In genomic region chr4:158810487-158811215, GRCh38 we compare ENCODE assay signal across 1 cellular context.
A peak's percentile ranks its signal among the peaks of the same experiment; 100 is the strongest.
TF ChIP-seq lines count a peak whose summit lies in the region.

No MANE protein-coding gene starts in this region.

TF ChIP-seq in K562, 482 proteins besides CTCF, POLR2A, EP300 and RAD21 (continued from another document):
- TF ChIP-seq ZBTB8A (IDR thresholded peaks at IDR 0.05; ENCODE audit: partially characterized antibody) (no peak), ZFP1 (CRISPR knock-in tag; IDR thresholded peaks at IDR 0.05) (peak; percentile 16; the same call in 1 of the 2 replicates)
